11 cellular contexts compared by ENCODE assay signal in the genomic region with DNA sequence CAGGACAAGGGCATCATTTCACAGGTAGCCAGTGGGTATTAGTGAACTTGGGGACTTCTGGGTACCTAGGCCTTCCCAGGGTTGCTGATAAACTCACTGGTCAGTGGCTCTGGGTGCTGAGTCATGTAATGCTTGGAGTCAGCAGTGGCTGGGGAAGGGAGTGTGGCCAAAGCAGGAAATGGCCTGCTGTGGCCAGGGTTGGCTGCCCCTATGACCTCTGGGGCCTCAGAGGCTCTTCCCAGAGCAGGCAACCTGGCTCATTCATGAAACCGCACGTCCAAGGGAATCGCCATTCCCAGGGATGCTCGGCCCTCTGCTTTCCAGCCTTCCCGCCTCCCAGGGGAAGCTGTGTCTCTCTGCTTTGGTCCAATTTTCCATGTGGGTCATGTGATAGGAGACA.
DNase-seq lines count a peak whose midpoint lies in the region; ATAC-seq, FAIRE-seq and TF ChIP-seq lines count a peak whose summit lies in the region.
"Had no signal": no experiment of that assay in that cellular context is flagged by ENCODE, and none has a peak within 500 bp of the region (broad histone marks: within the 10 kb centered on the region; RNA-seq: fewer than 3 reads in every experiment).

No MANE protein-coding gene starts in this region.

- H3K27ac ChIP-seq in A549, result peak overlapping the region; percentile 46 to 76; a peak in 5 of 6 replicates
- peak overlapping the region; percentile 77 to 93 for H3K27ac ChIP-seq in esophagus (ENCODE audit: low read depth in 2 of 2, low read length in 1 of 2)
- H3K27ac ChIP-seq in right lobe of liver, result no peak overlapping the region

- no peak for TF ChIP-seq EP300 in A549 (IDR thresholded peaks at IDR 0.05)

- no peak for TF ChIP-seq RAD21 in A549 (conservative IDR thresholded peaks at IDR 0.05 in 1 of 2, IDR thresholded peaks at IDR 0.05 in 1 of 2)

- peaks cover 51% of the 10 kb centered on the region for H3K4me1 ChIP-seq in A549
- H3K4me1 ChIP-seq in esophagus (ENCODE audit: control insufficient read depth in 2 of 2, insufficient read depth in 2 of 2, low read length in 1 of 2), result peaks cover 17 to 37% of the 10 kb centered on the region in 2 donors
- no peaks in the 10 kb centered on the region for H3K4me1 ChIP-seq in right lobe of liver

- POLR2A ChIA-PET in A549 (lab: Yijun Ruan, JAX), result no interaction called here

- no peak overlapping the region for H3K4me2 ChIP-seq in A549

- 90% methylated on average over 5 of the region's 5 CpGs for WGBS in A549 (ENCODE audit: missing lambda C conversion rate)
- WGBS in esophagus, 2 donors, result 86 to 90% methylated on average over 5 of the region's 5 CpGs
- WGBS in right lobe of liver (ENCODE audit: insufficient coverage, low coverage, low lambda C conversion rate, missing lambda C conversion rate), result no CpG with 5 or more reads among the region's 5 CpGs

- intact Hi-C loops in right lobe of liver (cut with DNase I), result no loop called here

- TF ChIP-seq CTCF in A549 (IDR thresholded peaks at IDR 0.05) (no peak), right lobe of liver (IDR thresholded peaks at IDR 0.05) (no peak)

- TF ChIP-seq POLR2A in A549 (IDR thresholded peaks at IDR 0.05; ENCODE audit: low read length), result no peak
- no peak for TF ChIP-seq POLR2A in right lobe of liver (IDR thresholded peaks at IDR 0.05)

- H3K36me3 ChIP-seq in esophagus (ENCODE audit: control insufficient read depth in 2 of 2, insufficient read depth in 2 of 2, low read length in 1 of 2) (no peaks in the 10 kb centered on the region), right lobe of liver (peaks cover 0 to 2% (median 0%) of the 10 kb centered on the region in 4 donors)

- peak in 1 of 2 experiments; percentile 41 for DNase-seq in A549 (ENCODE audit: low read depth in 1 of 2, low spot score in 1 of 2)
- peak; percentile 57 for DNase-seq in NCI-H226
- DNase-seq in right lobe of liver, result no peak
- no peak for DNase-seq in midbrain (lab: John Stamatoyannopoulos, UW)
- DNase-seq: NCI-H1417 treated with DMSO at 0.1 percent for 48 hours, T-helper 2 cell had no signal

- CTCF ChIA-PET in A549 (lab: Yijun Ruan, JAX), result interaction anchor here (1.0 to 2.7 kb wide), 2 partner anchors 31 to 50 kb away, joined by 3 to 8 read pairs; no protein-coding TSS in a partner anchor

- H3K27me3 ChIP-seq in esophagus (ENCODE audit: control insufficient read depth in 1 of 2, insufficient read depth in 2 of 2, low read length in 2 of 2) (no peaks in the 10 kb centered on the region), right lobe of liver (no peaks in the 10 kb centered on the region)

- no peak for FAIRE-seq in A549 (lab: Jason Lieb, UNC)
- FAIRE-seq: frontal cortex had no signal

- H3K9me3 ChIP-seq in A549 (peaks cover 20% of the 10 kb centered on the region), esophagus (ENCODE audit: control insufficient read depth in 2 of 2, insufficient read depth in 1 of 2, low read depth in 1 of 2, low read length in 1 of 2) (no peaks in the 10 kb centered on the region), right lobe of liver (no peaks in the 10 kb centered on the region)

- H3K4me3 ChIP-seq in A549, result no peak overlapping the region
- no peak overlapping the region for H3K4me3 ChIP-seq in esophagus (ENCODE audit: low read depth in 1 of 2, low read length in 2 of 2)
- no peak overlapping the region for H3K4me3 ChIP-seq in right lobe of liver

- ATAC-seq in A549 (peak in 1 of 2 experiments; percentile 25; a peak in 1 of 6 replicates), right lobe of liver (peak; percentile 19 to 67 (median 35)), HG03457 (IDR thresholded peaks at IDR 0.05; ENCODE audit: unreplicated experiment) (no peak), HG02970 (IDR thresholded peaks at IDR 0.05; ENCODE audit: low FRiP score, unreplicated experiment) (no peak), GM18517 (IDR thresholded peaks at IDR 0.05; ENCODE audit: unreplicated experiment) (no peak)

TF ChIP-seq in A549, 52 proteins besides CTCF, POLR2A, EP300 and RAD21:
- TF ChIP-seq FOXS1 (CRISPR knock-in tag; IDR thresholded peaks at IDR 0.05) (no peak), HOXB13 (CRISPR knock-in tag; IDR thresholded peaks at IDR 0.05; ENCODE audit: low read depth) (no peak), HMGXB4 (CRISPR knock-in tag; IDR thresholded peaks at IDR 0.05; ENCODE audit: borderline replicate concordance) (no peak), KDM5A (IDR thresholded peaks at IDR 0.05) (no peak), JUN (IDR thresholded peaks at IDR 0.05) (no peak), HOXB5 (CRISPR knock-in tag; IDR thresholded peaks at IDR 0.05) (no peak), MAFK (IDR thresholded peaks at IDR 0.05; ENCODE audit: partially characterized antibody) (peak; percentile 65), NR3C1 (IDR thresholded peaks at IDR 0.05) (no peak), PHF8 (IDR thresholded peaks at IDR 0.05; ENCODE audit: borderline replicate concordance, low read depth) (no peak), TFCP2L1 (CRISPR knock-in tag; IDR thresholded peaks at IDR 0.05) (no peak), CBX2 (IDR thresholded peaks at IDR 0.05; ENCODE audit: borderline replicate concordance, low read depth) (no peak), RCOR1 (IDR thresholded peaks at IDR 0.05; ENCODE audit: low read depth, low read length) (no peak), CEBPB (IDR thresholded peaks at IDR 0.05) (no peak)
- TF ChIP-seq, protein P1, sequence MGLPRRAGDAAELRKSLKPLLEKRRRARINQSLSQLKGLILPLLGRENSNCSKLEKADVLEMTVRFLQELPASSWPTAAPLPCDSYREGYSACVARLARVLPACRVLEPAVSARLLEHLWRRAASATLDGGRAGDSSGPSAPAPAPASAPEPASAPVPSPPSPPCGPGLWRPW (IDR thresholded peaks at IDR 0.05), result no peak
- TF ChIP-seq, protein P2, sequence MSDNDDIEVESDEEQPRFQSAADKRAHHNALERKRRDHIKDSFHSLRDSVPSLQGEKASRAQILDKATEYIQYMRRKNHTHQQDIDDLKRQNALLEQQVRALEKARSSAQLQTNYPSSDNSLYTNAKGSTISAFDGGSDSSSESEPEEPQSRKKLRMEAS (IDR thresholded peaks at IDR 0.05), result peak; percentile 15; the same call in 1 of the 2 replicates

Comparison
In these comparisons a context has a peak if more than half of its experiments do, and no peak if none do; other contexts are left out.
1. ATAC-seq: peak in right lobe of liver (4 of 4); none in HG03457 (single experiment), HG02970 (single experiment) and GM18517 (single experiment).
2. H3K27ac ChIP-seq: peak in A549 (2 of 2) and esophagus (2 of 2); none in right lobe of liver (0 of 3).